In genomic region chr10:75502838-75503237, GRCh38 we compare ENCODE assay signal across 37 cellular contexts.
"Had no signal": no experiment of that assay in that cellular context is flagged by ENCODE, and none has a peak within 500 bp of the region (broad histone marks: within the 10 kb centered on the region; RNA-seq: fewer than 3 reads in every experiment).

No MANE protein-coding gene starts in this region.

- H3K36me3 Mint-ChIP-seq: activated naive CD4-positive, alpha-beta T cell treated with anti-CD3 and anti-CD28 coated beads, Interleukin-2, amount 10 ng/mL, durations not matched to agents 7 days and 5 days; activated naive CD4-positive, alpha-beta T cell treated with anti-CD3 and anti-CD28 coated beads, Interleukin-2, amount 50 U/mL, for 24 hours; activated naive CD4-positive, alpha-beta T cell treated with anti-CD3 and anti-CD28 coated beads, Interleukin-2, amount 50 U/mL, for 72 hours; activated naive CD8-positive, alpha-beta T cell; activated naive CD8-positive, alpha-beta T cell treated with anti-CD3 and anti-CD28 coated beads for 36 hours; activated naive CD8-positive, alpha-beta T cell treated with anti-CD3 and anti-CD28 coated beads, Interleukin-2, amount 10 ng/mL, durations not matched to agents 7 days and 5 days; brain had no signal

- ATAC-seq: activated naive CD4-positive, alpha-beta T cell treated with anti-CD3 and anti-CD28 coated beads, Interleukin-2, amount 50 U/mL, for 72 hours; activated naive CD8-positive, alpha-beta T cell treated with anti-CD3 and anti-CD28 coated beads, Interleukin-2, amount 50 U/mL, for 24 hours; activated T-cell treated with anti-CD3 and anti-CD28 coated beads, Interleukin-2, amount 50 U/mL, for 4 hours; activated T-cell treated with anti-CD3 and anti-CD28 coated beads, Interleukin-2, amount 50 U/mL, for 72 hours; activated T-helper 17 cell treated with anti-CD3 and anti-CD28 coated beads, Interleukin-2, amount 50 U/mL, for 72 hours; body of pancreas had no signal

- H3K36me3 ChIP-seq: adrenal gland, ascending aorta, brain microvascular endothelial cell, breast epithelium, cardiac muscle cell had no signal

- H3K27me3 Mint-ChIP-seq: activated naive CD4-positive, alpha-beta T cell treated with anti-CD3 and anti-CD28 coated beads, Interleukin-2, amount 10 ng/mL, durations not matched to agents 7 days and 5 days had no signal

- H3K4me1 Mint-ChIP-seq: activated naive CD4-positive, alpha-beta T cell treated with anti-CD3 and anti-CD28 coated beads, Interleukin-2, amount 10 ng/mL, durations not matched to agents 7 days and 5 days; activated naive CD4-positive, alpha-beta T cell treated with anti-CD3 and anti-CD28 coated beads, Interleukin-2, amount 50 U/mL, for 24 hours; activated naive CD8-positive, alpha-beta T cell treated with anti-CD3 and anti-CD28 coated beads for 36 hours; activated naive CD8-positive, alpha-beta T cell treated with anti-CD3 and anti-CD28 coated beads, Interleukin-2, amount 10 ng/mL, durations not matched to agents 7 days and 5 days; activated naive CD8-positive, alpha-beta T cell treated with anti-CD3 and anti-CD28 coated beads, Interleukin-2, amount 50 U/mL, for 24 hours; activated T-helper 17 cell treated with anti-CD3 and anti-CD28 coated beads, Interleukin-2, amount 50 U/mL, for 72 hours; central memory CD8-positive, alpha-beta T cell had no signal

- H3K27ac Mint-ChIP-seq: activated naive CD4-positive, alpha-beta T cell treated with anti-CD3 and anti-CD28 coated beads for 36 hours; activated naive CD4-positive, alpha-beta T cell treated with anti-CD3 and anti-CD28 coated beads, Interleukin-2, amount 10 ng/mL, durations not matched to agents 7 days and 5 days; activated naive CD4-positive, alpha-beta T cell treated with anti-CD3 and anti-CD28 coated beads, Interleukin-2, amount 50 U/mL, for 24 hours; activated naive CD4-positive, alpha-beta T cell treated with anti-CD3 and anti-CD28 coated beads, Interleukin-2, amount 50 U/mL, for 72 hours; activated naive CD8-positive, alpha-beta T cell; activated naive CD8-positive, alpha-beta T cell treated with anti-CD3 and anti-CD28 coated beads for 36 hours; activated naive CD8-positive, alpha-beta T cell treated with anti-CD3 and anti-CD28 coated beads, Interleukin-2, amount 10 ng/mL, durations not matched to agents 7 days and 5 days; activated naive CD8-positive, alpha-beta T cell treated with anti-CD3 and anti-CD28 coated beads, Interleukin-2, amount 50 U/mL, for 24 hours; activated T-cell treated with anti-CD3 and anti-CD28 coated beads, Interleukin-2, amount 50 U/mL, for 24 hours; activated T-cell treated with anti-CD3 and anti-CD28 coated beads, Interleukin-2, amount 50 U/mL, for 72 hours; activated T-helper 1 cell treated with anti-CD3 and anti-CD28 coated beads, Interleukin-12 subunit alpha, Interleukin-12 subunit beta, Interleukin-2, Interleukin-4 antibody, amounts not matched to agents 30 ng/mL and 10 ng/mL and 1 ng/mL, durations not matched to agents 14 hours and 24 hours and 36 hours; activated T-helper 17 cell treated with anti-CD3 and anti-CD28 coated beads, Interleukin-2, amount 50 U/mL, for 72 hours; activated T-helper 2 cell treated with anti-CD3 and anti-CD28 coated beads, Interferon-gamma antibody, Interleukin-2, Interleukin-4, amounts not matched to agents 10 μg/mL and 5 μg/mL and 100 μg/mL, durations not matched to agents 14 hours and 24 hours and 36 hours; brain had no signal

- H3K4me3 ChIP-seq: adrenal gland, ascending aorta, body of pancreas, breast epithelium, cardiac muscle cell had no signal

- H3K9me3 ChIP-seq: adrenal gland, ascending aorta, body of pancreas, breast epithelium had no signal

- H3K27ac ChIP-seq: adrenal gland, ascending aorta, body of pancreas, brain microvascular endothelial cell, breast epithelium, cardiac muscle cell had no signal

- H3K27me3 ChIP-seq: adrenal gland, ascending aorta, body of pancreas, brain microvascular endothelial cell, breast epithelium, cardiac muscle cell had no signal

- H3K9me3 Mint-ChIP-seq: activated naive CD4-positive, alpha-beta T cell treated with anti-CD3 and anti-CD28 coated beads for 36 hours; activated naive CD4-positive, alpha-beta T cell treated with anti-CD3 and anti-CD28 coated beads, Interleukin-2, amount 10 ng/mL, durations not matched to agents 7 days and 5 days; activated naive CD4-positive, alpha-beta T cell treated with anti-CD3 and anti-CD28 coated beads, Interleukin-2, amount 50 U/mL, for 24 hours; activated naive CD4-positive, alpha-beta T cell treated with anti-CD3 and anti-CD28 coated beads, Interleukin-2, amount 50 U/mL, for 72 hours; activated naive CD8-positive, alpha-beta T cell treated with anti-CD3 and anti-CD28 coated beads for 36 hours; activated naive CD8-positive, alpha-beta T cell treated with anti-CD3 and anti-CD28 coated beads, Interleukin-2, amount 10 ng/mL, durations not matched to agents 7 days and 5 days; activated naive CD8-positive, alpha-beta T cell treated with anti-CD3 and anti-CD28 coated beads, Interleukin-2, amount 50 U/mL, for 24 hours; activated T-cell treated with anti-CD3 and anti-CD28 coated beads, Interleukin-2, amount 50 U/mL, for 24 hours; activated T-cell treated with anti-CD3 and anti-CD28 coated beads, Interleukin-2, amount 50 U/mL, for 4 hours; activated T-cell treated with anti-CD3 and anti-CD28 coated beads, Interleukin-2, amount 50 U/mL, for 72 hours; activated T-helper 1 cell treated with anti-CD3 and anti-CD28 coated beads, Interleukin-12 subunit alpha, Interleukin-12 subunit beta, Interleukin-2, Interleukin-4 antibody, amounts not matched to agents 30 ng/mL and 10 ng/mL and 1 ng/mL, durations not matched to agents 14 hours and 24 hours and 36 hours; activated T-helper 17 cell treated with anti-CD3 and anti-CD28 coated beads, Interleukin-2, amount 50 U/mL, for 72 hours; activated T-helper 2 cell treated with anti-CD3 and anti-CD28 coated beads, Interferon-gamma antibody, Interleukin-2, Interleukin-4, amounts not matched to agents 10 μg/mL and 5 μg/mL and 100 μg/mL, durations not matched to agents 14 hours and 24 hours and 36 hours; central memory CD8-positive, alpha-beta T cell had no signal

- H3K4me1 ChIP-seq: breast epithelium had no signal

- DNase-seq: activated effector memory CD4-positive, alpha-beta T cell treated with anti-CD3 and anti-CD28 coated beads, Interleukin-2, amount 50 U/mL, for 16 hours; activated effector memory CD4-positive, alpha-beta T cell treated with Interleukin-2 at 50 U/mL for 16 hours; activated gamma-delta T cell; activated gamma-delta T cell treated with Interleukin-2 at 50 U/mL for 16 hours; activated naive CD4-positive, alpha-beta T cell; activated naive CD4-positive, alpha-beta T cell treated with anti-CD3 and anti-CD28 coated beads for 36 hours; activated naive CD4-positive, alpha-beta T cell treated with anti-CD3 and anti-CD28 coated beads, Interleukin-2, amount 10 ng/mL, durations not matched to agents 7 days and 5 days; activated naive CD4-positive, alpha-beta T cell treated with anti-CD3 and anti-CD28 coated beads, Interleukin-2, amount 50 U/mL, for 16 hours; activated naive CD4-positive, alpha-beta T cell treated with Interleukin-2 at 50 U/mL for 16 hours; activated naive CD8-positive, alpha-beta T cell treated with anti-CD3 and anti-CD28 coated beads for 36 hours; activated naive CD8-positive, alpha-beta T cell treated with anti-CD3 and anti-CD28 coated beads, Interleukin-2, amount 10 ng/mL, durations not matched to agents 7 days and 5 days; activated naive CD8-positive, alpha-beta T cell treated with anti-CD3 and anti-CD28 coated beads, Interleukin-2, amount 50 U/mL, for 24 hours; activated T-cell treated with anti-CD3 and anti-CD28 coated beads, Interleukin-2, amount 50 U/mL, for 24 hours; activated T-cell treated with anti-CD3 and anti-CD28 coated beads, Interleukin-2, amount 50 U/mL, for 4 hours; activated T-cell treated with anti-CD3 and anti-CD28 coated beads, Interleukin-2, amount 50 U/mL, for 48 hours; activated T-cell treated with anti-CD3 and anti-CD28 coated beads, Interleukin-2, amount 50 U/mL, for 72 hours; adrenal gland; amniotic stem cell; amygdala; anterior cingulate cortex; aorta; body of pancreas; brain microvascular endothelial cell; caudate nucleus; central memory CD4-positive, alpha-beta T cell; cerebellar nuclear complex had no signal

- H3K4me3 Mint-ChIP-seq: activated naive CD4-positive, alpha-beta T cell treated with anti-CD3 and anti-CD28 coated beads for 36 hours; activated naive CD4-positive, alpha-beta T cell treated with anti-CD3 and anti-CD28 coated beads, Interleukin-2, amount 10 ng/mL, durations not matched to agents 7 days and 5 days; activated naive CD4-positive, alpha-beta T cell treated with anti-CD3 and anti-CD28 coated beads, Interleukin-2, amount 50 U/mL, for 24 hours; activated naive CD8-positive, alpha-beta T cell; activated naive CD8-positive, alpha-beta T cell treated with anti-CD3 and anti-CD28 coated beads for 36 hours; activated naive CD8-positive, alpha-beta T cell treated with anti-CD3 and anti-CD28 coated beads, Interleukin-2, amount 10 ng/mL, durations not matched to agents 7 days and 5 days; activated naive CD8-positive, alpha-beta T cell treated with anti-CD3 and anti-CD28 coated beads, Interleukin-2, amount 50 U/mL, for 24 hours; activated T-cell treated with anti-CD3 and anti-CD28 coated beads, Interleukin-2, amount 50 U/mL, for 24 hours; activated T-cell treated with anti-CD3 and anti-CD28 coated beads, Interleukin-2, amount 50 U/mL, for 4 hours; activated T-cell treated with anti-CD3 and anti-CD28 coated beads, Interleukin-2, amount 50 U/mL, for 72 hours; activated T-helper 1 cell treated with anti-CD3 and anti-CD28 coated beads, Interleukin-12 subunit alpha, Interleukin-12 subunit beta, Interleukin-2, Interleukin-4 antibody, amounts not matched to agents 30 ng/mL and 10 ng/mL and 1 ng/mL, durations not matched to agents 14 hours and 24 hours and 36 hours; activated T-helper 17 cell treated with anti-CD3 and anti-CD28 coated beads, Interleukin-2, amount 50 U/mL, for 72 hours; brain; central memory CD8-positive, alpha-beta T cell had no signal
